ENCODE assay signal across 11 cellular contexts in the genomic region with DNA sequence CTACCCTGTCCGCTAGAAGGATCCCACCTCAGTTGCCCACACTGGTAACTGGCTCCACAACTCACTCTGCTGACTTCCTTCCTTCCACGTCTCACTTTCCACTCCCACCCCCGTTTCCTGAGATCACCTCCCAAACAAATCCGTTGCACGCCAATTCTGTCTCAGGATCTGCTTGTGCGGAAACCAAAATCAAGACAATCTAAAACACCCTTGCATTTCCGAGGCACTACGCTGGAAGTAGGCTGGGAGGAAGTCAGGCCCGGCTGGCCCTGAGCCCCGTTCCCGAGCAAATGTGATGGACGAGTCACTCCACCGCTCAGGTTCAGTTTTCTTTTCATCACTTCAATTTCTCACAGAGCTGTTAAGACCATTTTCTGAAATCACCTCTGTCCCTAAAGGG. TPM values are rescaled to one million over a fixed set of nuclear protein-coding genes. Genes with fewer than 3 reads are reported as not detected.
A peak's percentile ranks its signal among the peaks of the same experiment; 100 is the strongest.
DNase-seq lines count a peak whose midpoint lies in the region; ATAC-seq, FAIRE-seq and TF ChIP-seq lines count a peak whose summit lies in the region.
"Had no signal": no experiment of that assay in that cellular context is flagged by ENCODE, and none has a peak within 500 bp of the region (broad histone marks: within the 10 kb centered on the region; RNA-seq: fewer than 3 reads in every experiment).

No MANE protein-coding gene starts in this region.

- intact Hi-C loops in PC-3 (cut with micrococcal nuclease): no loop called here
- intact Hi-C loops in activated CD4-positive, alpha-beta T cell treated with anti-CD3 and anti-CD28 coated beads, Interleukin-2, amount 10 ng/mL, durations not matched to agents 24 days and 14 days (cut with micrococcal nuclease): no loop called here

- H3K9me3 ChIP-seq in A549: no peaks in the 10 kb centered on the region
- H3K9me3 ChIP-seq in PC-3 (ENCODE audit: low read length): no peaks in the 10 kb centered on the region

- H3K4me3 Mint-ChIP-seq in nephron: no peak overlapping the region
- no peak overlapping the region for H3K4me3 Mint-ChIP-seq in activated CD4-positive, alpha-beta T cell treated with anti-CD3 and anti-CD28 coated beads, Interleukin-2, amount 10 ng/mL, durations not matched to agents 24 days and 14 days

- 86% methylated on average over 13 of the region's 13 CpGs for WGBS in A549 (ENCODE audit: missing lambda C conversion rate)

- peaks cover 10% of the 10 kb centered on the region for H3K4me1 Mint-ChIP-seq in nephron
- H3K4me1 Mint-ChIP-seq in activated CD4-positive, alpha-beta T cell treated with anti-CD3 and anti-CD28 coated beads, Interleukin-2, amount 10 ng/mL, durations not matched to agents 24 days and 14 days: peaks cover 31% of the 10 kb centered on the region

- no peaks in the 10 kb centered on the region for H4K20me1 ChIP-seq in PC-3 (ENCODE audit: low read length)

- H3K4me2 ChIP-seq in A549 (no peak overlapping the region), PC-3 (ENCODE audit: low read length) (no peak overlapping the region)

- TF ChIP-seq RAD21 in A549 (conservative IDR thresholded peaks at IDR 0.05 in 1 of 2, IDR thresholded peaks at IDR 0.05 in 1 of 2): no peak

- no peaks in the 10 kb centered on the region for H3K9me2 ChIP-seq in PC-3 (replicated peaks; ENCODE audit: low read length)

- no peak for TF ChIP-seq POLR2A in A549 (IDR thresholded peaks at IDR 0.05; ENCODE audit: low read length)

- H3K4me1 ChIP-seq in A549 (peaks cover 62% of the 10 kb centered on the region), PC-3 (ENCODE audit: insufficient read depth, low read length) (peaks cover 64% of the 10 kb centered on the region)

- POLR2A ChIA-PET in A549 (lab: Yijun Ruan, JAX) (no interaction called here), PC-3 (lab: Charles Lee; ENCODE audit: unreplicated experiment) (no interaction called here)

- H3K27ac ChIP-seq in A549: peak overlapping the region; percentile 13 to 57; a peak in 3 of 6 replicates
- H3K27ac ChIP-seq in PC-3 (ENCODE audit: low read length): peak overlapping the region; percentile 98
- H3K27ac ChIP-seq in brain microvascular endothelial cell: no peak overlapping the region

- H3K79me2 ChIP-seq in PC-3 (ENCODE audit: low read length): no peaks in the 10 kb centered on the region

- FAIRE-seq in A549 (lab: Jason Lieb, UNC): no peak

- TF ChIP-seq CTCF in A549 (IDR thresholded peaks at IDR 0.05) (no peak), PC-3 (conservative IDR thresholded peaks at IDR 0.05; ENCODE audit: low read depth, low read length) (no peak), fibroblast of mammary gland (conservative IDR thresholded peaks at IDR 0.05; ENCODE audit: control insufficient read depth, insufficient read depth, low read depth, low read length) (no peak), nephron (IDR thresholded peaks at IDR 0.05; ENCODE audit: unreplicated experiment in 3 of 3) (no peak), brain microvascular endothelial cell (IDR thresholded peaks at IDR 0.05; ENCODE audit: low read depth, low read length, missing control alignments) (no peak)

- H3K4me3 ChIP-seq in A549 (no peak overlapping the region), PC-3 (ENCODE audit: low read length) (no peak overlapping the region), fibroblast of mammary gland (ENCODE audit: control insufficient read depth, low read depth, low read length) (no peak overlapping the region), brain microvascular endothelial cell (ENCODE audit: low read depth, low read length) (no peak overlapping the region)

- H3F3A ChIP-seq in PC-3 (ENCODE audit: low read length, unreplicated experiment): no peaks in the 10 kb centered on the region

- in situ Hi-C loops in brain microvascular endothelial cell (cut with HindIII; ENCODE audit: low pct_ligation_motif_present, low sequenced_read_pairs): no loop called here

- ATAC-seq in A549: no peak
- ATAC-seq in PC-3: no peak
- no peak for ATAC-seq in HG02938 (IDR thresholded peaks at IDR 0.05; ENCODE audit: unreplicated experiment)

- peaks cover 6% of the 10 kb centered on the region for H3K36me3 Mint-ChIP-seq in nephron (ENCODE audit: low read depth)
- no peaks in the 10 kb centered on the region for H3K36me3 Mint-ChIP-seq in activated CD4-positive, alpha-beta T cell treated with anti-CD3 and anti-CD28 coated beads, Interleukin-2, amount 10 ng/mL, durations not matched to agents 24 days and 14 days (ENCODE audit: low read depth)

- CTCF ChIA-PET in A549 (lab: Yijun Ruan, JAX) (interaction anchor here (0.6 to 25.9 kb wide), 3 partner anchors 9 to 144 kb away, joined by 3 to 522 read pairs (median 4); no protein-coding TSS in a partner anchor), PC-3 (lab: Charles Lee) (no interaction called here)

- H3K36me3 ChIP-seq in PC-3 (ENCODE audit: low read depth, low read length) (no peaks in the 10 kb centered on the region), brain microvascular endothelial cell (replicated peaks) (no peaks in the 10 kb centered on the region)

- no peaks in the 10 kb centered on the region for H3K9me3 Mint-ChIP-seq in nephron
- H3K9me3 Mint-ChIP-seq in activated CD4-positive, alpha-beta T cell treated with anti-CD3 and anti-CD28 coated beads, Interleukin-2, amount 10 ng/mL, durations not matched to agents 24 days and 14 days: no peaks in the 10 kb centered on the region

- H3K27me3 Mint-ChIP-seq in nephron (ENCODE audit: low read depth): peaks cover 3% of the 10 kb centered on the region
- H3K27me3 Mint-ChIP-seq in activated CD4-positive, alpha-beta T cell treated with anti-CD3 and anti-CD28 coated beads, Interleukin-2, amount 10 ng/mL, durations not matched to agents 24 days and 14 days: peaks cover 2% of the 10 kb centered on the region

- no peak for DNase-seq in A549 (ENCODE audit: low read depth in 1 of 2, low spot score in 1 of 2)
- DNase-seq in PC-3: peak; percentile 40
- peak; percentile 38 for DNase-seq in fibroblast of mammary gland (ENCODE audit: low read depth)
- DNase-seq in brain microvascular endothelial cell: no peak
- no peak for DNase-seq in activated CD4-positive, alpha-beta T cell treated with anti-CD3 and anti-CD28 coated beads, Interleukin-2, amount 10 ng/mL, durations not matched to agents 24 days and 14 days
- DNase-seq in NCI-H510A treated with DMSO at 0.1 percent for 48 hours (lab: John Stamatoyannopoulos, UW): no peak
- DNase-seq: activated naive CD4-positive, alpha-beta T cell treated with Interleukin-2 at 50 U/mL for 16 hours; GDM1; NCI-H1436 had no signal

- H3K9ac ChIP-seq in PC-3 (ENCODE audit: low read length): peak overlapping the region; percentile 76; the same call in 1 of the 2 replicates

- H3K27me3 ChIP-seq in PC-3 (ENCODE audit: low read length) (no peaks in the 10 kb centered on the region), brain microvascular endothelial cell (replicated peaks) (no peaks in the 10 kb centered on the region)

- BruUV-seq in PC-3 (replicated peaks; lab: Mats Ljungman, UMichigan): no TSS peak

- peak overlapping the region in 2 of 3 experiments; percentile 23 for H3K27ac Mint-ChIP-seq in nephron
- no peak overlapping the region for H3K27ac Mint-ChIP-seq in activated CD4-positive, alpha-beta T cell treated with anti-CD3 and anti-CD28 coated beads, Interleukin-2, amount 10 ng/mL, durations not matched to agents 24 days and 14 days

- H2AFZ ChIP-seq in PC-3 (ENCODE audit: low read length): no peak overlapping the region

- no peak for TF ChIP-seq EP300 in A549 (IDR thresholded peaks at IDR 0.05)

RNA-seq across cellular contexts. Expression of a gene that starts 23.1 kb away (rescaled TPM):
- 2.7 and 3.1 TPM in 2 replicates for polyA plus RNA-seq in A549 (2011; rRNA removed)
- polyA plus RNA-seq in A549 (2012; cell fraction: cytosol; rRNA removed): 4.5 and 6.7 TPM in 2 replicates
- 13.3 and 15.2 TPM in 2 replicates for polyA plus RNA-seq in A549 (2012; cell fraction: nucleus; rRNA removed)
- 4.8 to 5.8 TPM (median 5.0 TPM) in 3 replicates for polyA plus RNA-seq in A549 (2017; fragmentation: RNase III; extraction: RNeasy Plus Mini Kit Qiagen cat#74134 plus additional on column Dnase treatment)
- polyA minus RNA-seq in A549 (2011; rRNA and poly(A)+ RNA removed): 10.3 and 10.5 TPM in 2 replicates
- total RNA-seq in PC-3 (2014; rRNA removed): 18.4 and 20.9 TPM in 2 replicates
- total RNA-seq in activated CD4-positive, alpha-beta T cell treated with anti-CD3 and anti-CD28 coated beads, Interleukin-2, amount 10 ng/mL, durations not matched to agents 24 days and 14 days: 3.7 and 4.1 TPM in 2 replicates

RNA-seq across cellular contexts. Expression of a gene that starts 31.8 kb away (rescaled TPM):
- polyA plus RNA-seq in A549 (2011; rRNA removed) (11.0 and 11.8 TPM in 2 replicates), A549 (2017; fragmentation: RNase III; extraction: RNeasy Plus Mini Kit Qiagen cat#74134 plus additional on column Dnase treatment) (15.7 to 18.2 TPM (median 17.5 TPM) in 3 replicates)
- polyA plus RNA-seq in A549 (2012; cell fraction: cytosol; rRNA removed): 26.7 and 34.0 TPM in 2 replicates
- 88.1 and 96.6 TPM in 2 replicates for polyA plus RNA-seq in A549 (2012; cell fraction: nucleus; rRNA removed)
- polyA minus RNA-seq in A549 (2011; rRNA and poly(A)+ RNA removed): 17.6 and 21.3 TPM in 2 replicates
- total RNA-seq in PC-3 (2014; rRNA removed): 33.3 and 35.6 TPM in 2 replicates
- total RNA-seq in activated CD4-positive, alpha-beta T cell treated with anti-CD3 and anti-CD28 coated beads, Interleukin-2, amount 10 ng/mL, durations not matched to agents 24 days and 14 days: 22.7 and 23.4 TPM in 2 replicates

RNA-seq across cellular contexts. Expression of a gene that starts 37.3 kb away (rescaled TPM):
- polyA plus RNA-seq in A549 (2011; rRNA removed) (152 and 209 TPM in 2 replicates), A549 (2017; fragmentation: RNase III; extraction: RNeasy Plus Mini Kit Qiagen cat#74134 plus additional on column Dnase treatment) (196 to 211 TPM (median 208 TPM) in 3 replicates)
- polyA plus RNA-seq in A549 (2012; cell fraction: cytosol; rRNA removed): 289 and 369 TPM in 2 replicates
- polyA plus RNA-seq in A549 (2012; cell fraction: nucleus; rRNA removed): 208 and 222 TPM in 2 replicates
- polyA minus RNA-seq in A549 (2011; rRNA and poly(A)+ RNA removed): 39.6 and 41.8 TPM in 2 replicates
- total RNA-seq in PC-3 (2014; rRNA removed): 363 and 486 TPM in 2 replicates
- 150 and 160 TPM in 2 replicates for total RNA-seq in activated CD4-positive, alpha-beta T cell treated with anti-CD3 and anti-CD28 coated beads, Interleukin-2, amount 10 ng/mL, durations not matched to agents 24 days and 14 days

RNA-seq across cellular contexts. Expression of a gene that starts 47.3 kb away (rescaled TPM):
- polyA plus RNA-seq in A549 (2011; rRNA removed): 14.4 and 18.6 TPM in 2 replicates
- polyA plus RNA-seq in A549 (2012; cell fraction: cytosol; rRNA removed): 21.2 and 21.5 TPM in 2 replicates
- polyA plus RNA-seq in A549 (2012; cell fraction: nucleus; rRNA removed): 27.6 and 29.8 TPM in 2 replicates
- polyA plus RNA-seq in A549 (2017; fragmentation: RNase III; extraction: RNeasy Plus Mini Kit Qiagen cat#74134 plus additional on column Dnase treatment): 16.0 to 17.0 TPM (median 16.2 TPM) in 3 replicates
- polyA minus RNA-seq in A549 (2011; rRNA and poly(A)+ RNA removed): 12.1 and 14.6 TPM in 2 replicates
- 74.3 and 80.8 TPM in 2 replicates for total RNA-seq in PC-3 (2014; rRNA removed)
- total RNA-seq in activated CD4-positive, alpha-beta T cell treated with anti-CD3 and anti-CD28 coated beads, Interleukin-2, amount 10 ng/mL, durations not matched to agents 24 days and 14 days: 9.2 and 9.5 TPM in 2 replicates

Comparison
In these comparisons a context has a peak if more than half of its experiments do, and no peak if none do; other contexts are left out.
1. DNase-seq: peak in PC-3 (single experiment) and fibroblast of mammary gland (single experiment); none in A549 (0 of 2), brain microvascular endothelial cell (single experiment), activated CD4-positive, alpha-beta T cell treated with anti-CD3 and anti-CD28 coated beads, Interleukin-2, amount 10 ng/mL, durations not matched to agents 24 days and 14 days (single experiment) and NCI-H510A treated with DMSO at 0.1 percent for 48 hours (single experiment).